ENCODE assay signal across 1 cellular context in the genomic region with DNA sequence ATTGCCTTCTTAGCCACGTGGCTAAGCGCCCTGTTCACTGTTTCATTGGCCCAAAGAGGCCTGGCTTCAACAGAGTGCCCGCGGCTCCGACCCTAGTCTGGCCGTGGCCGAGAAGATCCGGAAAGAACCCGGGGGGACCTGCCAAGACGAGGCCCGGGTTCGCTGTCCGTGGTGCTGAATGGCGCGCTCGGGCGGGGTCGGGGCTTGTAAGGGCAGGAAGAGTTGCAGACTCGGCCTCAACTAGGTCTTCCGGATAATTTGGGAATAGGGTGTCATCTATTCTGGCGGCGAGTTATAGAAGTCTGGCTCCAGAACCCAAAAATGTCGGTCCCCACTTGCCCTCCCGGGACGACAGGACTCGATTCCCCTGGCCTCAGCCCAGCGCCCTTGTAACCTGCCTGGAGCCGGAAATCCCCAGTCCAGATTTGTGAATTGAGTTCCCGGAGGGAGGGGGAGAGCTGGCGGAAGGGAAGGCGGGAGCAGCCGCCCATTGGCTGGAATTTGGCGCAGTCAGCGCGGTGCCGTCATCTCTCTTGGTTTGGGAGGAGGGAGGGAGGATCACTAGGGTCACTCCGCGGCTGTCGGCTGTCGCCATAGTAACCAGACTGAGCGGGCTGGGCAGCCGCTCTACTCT.
TF ChIP-seq lines count a peak whose summit lies in the region.

No MANE protein-coding gene starts in this region.

TF ChIP-seq in H1, 55 proteins besides CTCF, POLR2A, EP300 and RAD21:
- TF ChIP-seq MAFK (IDR thresholded peaks at IDR 0.05; ENCODE audit: low read depth, low read length) (peak; percentile 65; the same call in 1 of the 2 replicates), BCL11A (IDR thresholded peaks at IDR 0.05; ENCODE audit: low read depth in 2 of 2, low read length in 2 of 2) (no peak), NRF1 (IDR thresholded peaks at IDR 0.05; ENCODE audit: low read depth, low read length) (no peak), HDAC2 (IDR thresholded peaks at IDR 0.05; ENCODE audit: borderline replicate concordance in 1 of 2, low read depth in 2 of 2, low read length in 2 of 2) (peak in 1 of 2 experiments; percentile 93; a peak in 1 of 4 replicates), FOSL1 (IDR thresholded peaks at IDR 0.05; ENCODE audit: insufficient read depth, low read depth, low read length) (no peak), KDM4A (IDR thresholded peaks at IDR 0.05; ENCODE audit: low read depth, low read length, severe bottlenecking) (peak; percentile 60), BACH1 (IDR thresholded peaks at IDR 0.05; ENCODE audit: low read length) (peak; percentile 49; the same call in 1 of the 2 replicates), TEAD4 (IDR thresholded peaks at IDR 0.05; ENCODE audit: low read depth, low read length) (peak; percentile 79), POU5F1 (IDR thresholded peaks at IDR 0.05; ENCODE audit: low read depth, low read length) (no peak), TBP (IDR thresholded peaks at IDR 0.05; ENCODE audit: low read depth, low read length) (no peak), CHD2 (IDR thresholded peaks at IDR 0.05; ENCODE audit: low read length) (no peak), RNF2 (IDR thresholded peaks at IDR 0.05; ENCODE audit: borderline replicate concordance, low read depth, low read length, missing control alignments, poor library complexity, severe bottlenecking) (no peak), KDM5A (IDR thresholded peaks at IDR 0.05; ENCODE audit: low read length) (no peak), HDAC6 (IDR thresholded peaks at IDR 0.05; ENCODE audit: low read depth, low read length) (no peak), CTBP2 (IDR thresholded peaks at IDR 0.05; ENCODE audit: borderline replicate concordance, insufficient read depth, insufficient read length, low read length) (no peak), RBBP5 (IDR thresholded peaks at IDR 0.05; ENCODE audit: borderline replicate concordance, low read depth, low read length) (no peak), GABPA (IDR thresholded peaks at IDR 0.05; ENCODE audit: borderline replicate concordance, insufficient read depth, low read length) (0 out of 2 replicates have a peak, but pooled peaks have one; percentile 31), CHD1 (IDR thresholded peaks at IDR 0.05; ENCODE audit: low read depth, low read length) (no peak), SUZ12 (IDR thresholded peaks at IDR 0.05; ENCODE audit: low read length) (no peak), SIRT6 (IDR thresholded peaks at IDR 0.05; ENCODE audit: low read length) (no peak), SAP30 (IDR thresholded peaks at IDR 0.05; ENCODE audit: insufficient read depth, insufficient replicate concordance, low read length) (peak; percentile 99), TCF12 (IDR thresholded peaks at IDR 0.05; ENCODE audit: low read depth, low read length) (no peak), EGR1 (IDR thresholded peaks at IDR 0.05; ENCODE audit: borderline replicate concordance, low read depth, low read length) (no peak), EZH2 (IDR thresholded peaks at IDR 0.05; ENCODE audit: low read depth, low read length, severe bottlenecking) (no peak), ZNF274 (IDR thresholded peaks at IDR 0.05; ENCODE audit: borderline replicate concordance, extremely low read depth, low read length) (no peak), JUND (IDR thresholded peaks at IDR 0.05; ENCODE audit: low read length) (peak; percentile 70), CBX8 (IDR thresholded peaks at IDR 0.05; ENCODE audit: borderline replicate concordance, low read depth, low read length) (no peak), NANOG (IDR thresholded peaks at IDR 0.05; ENCODE audit: insufficient read depth, low read depth, low read length, poor library complexity, severe bottlenecking) (no peak), RXRA (IDR thresholded peaks at IDR 0.05; ENCODE audit: insufficient read depth, low read depth, low read length) (no peak), CBX5 (IDR thresholded peaks at IDR 0.05; ENCODE audit: low read depth, low read length) (no peak), RFX5 (IDR thresholded peaks at IDR 0.05; ENCODE audit: borderline replicate concordance, low read depth, low read length) (no peak), SP2 (IDR thresholded peaks at IDR 0.05; ENCODE audit: low read length) (no peak), TAF7 (optimal IDR thresholded peaks at IDR 0.05; ENCODE audit: borderline replicate concordance, low read depth, low read length) (peak; percentile 37), YY1 (IDR thresholded peaks at IDR 0.05; ENCODE audit: low read depth, low read length) (no peak), BRCA1 (IDR thresholded peaks at IDR 0.05; ENCODE audit: low read depth, low read length) (no peak), SP1 (IDR thresholded peaks at IDR 0.05; ENCODE audit: low read depth, low read length) (no peak), GTF2F1 (IDR thresholded peaks at IDR 0.05; ENCODE audit: borderline replicate concordance, low read depth, low read length) (no peak), ASH2L (IDR thresholded peaks at IDR 0.05; ENCODE audit: low read length) (peak; percentile 29), JUN (IDR thresholded peaks at IDR 0.05; ENCODE audit: low read depth, low read length) (no peak; the same call in 1 of the 2 replicates), TAF1 (IDR thresholded peaks at IDR 0.05; ENCODE audit: low read depth, low read length) (no peak), SIX5 (IDR thresholded peaks at IDR 0.05; ENCODE audit: low read depth, low read length) (no peak), CEBPB (IDR thresholded peaks at IDR 0.05; ENCODE audit: low read depth, low read length) (no peak), SIN3A (conservative IDR thresholded peaks at IDR 0.05 in 1 of 2, IDR thresholded peaks at IDR 0.05 in 1 of 2; ENCODE audit: low read depth in 1 of 2, low read length in 2 of 2) (peak; percentile 94 to 97; a peak in 3 of 4 replicates), POLR2AphosphoS5 (IDR thresholded peaks at IDR 0.05; ENCODE audit: low read depth, low read length) (no peak), CREB1 (IDR thresholded peaks at IDR 0.05) (peak; percentile 81), SRF (IDR thresholded peaks at IDR 0.05; ENCODE audit: low read depth, low read length) (no peak), SP4 (IDR thresholded peaks at IDR 0.05; ENCODE audit: low read length) (no peak), KDM1A (IDR thresholded peaks at IDR 0.05; ENCODE audit: borderline replicate concordance, low read length) (0 out of 2 replicates have a peak, but pooled peaks have one; percentile 33), PHF8 (conservative IDR thresholded peaks at IDR 0.05; ENCODE audit: low read depth, low read length) (no peak)
- TF ChIP-seq, protein P1, sequence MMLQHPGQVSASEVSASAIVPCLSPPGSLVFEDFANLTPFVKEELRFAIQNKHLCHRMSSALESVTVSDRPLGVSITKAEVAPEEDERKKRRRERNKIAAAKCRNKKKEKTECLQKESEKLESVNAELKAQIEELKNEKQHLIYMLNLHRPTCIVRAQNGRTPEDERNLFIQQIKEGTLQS (IDR thresholded peaks at IDR 0.05; ENCODE audit: insufficient read depth, low read depth, low read length), result no peak
- TF ChIP-seq, protein P2, sequence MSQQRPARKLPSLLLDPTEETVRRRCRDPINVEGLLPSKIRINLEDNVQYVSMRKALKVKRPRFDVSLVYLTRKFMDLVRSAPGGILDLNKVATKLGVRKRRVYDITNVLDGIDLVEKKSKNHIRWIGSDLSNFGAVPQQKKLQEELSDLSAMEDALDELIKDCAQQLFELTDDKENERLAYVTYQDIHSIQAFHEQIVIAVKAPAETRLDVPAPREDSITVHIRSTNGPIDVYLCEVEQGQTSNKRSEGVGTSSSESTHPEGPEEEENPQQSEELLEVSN (IDR thresholded peaks at IDR 0.05), result no peak
- TF ChIP-seq, protein P3, sequence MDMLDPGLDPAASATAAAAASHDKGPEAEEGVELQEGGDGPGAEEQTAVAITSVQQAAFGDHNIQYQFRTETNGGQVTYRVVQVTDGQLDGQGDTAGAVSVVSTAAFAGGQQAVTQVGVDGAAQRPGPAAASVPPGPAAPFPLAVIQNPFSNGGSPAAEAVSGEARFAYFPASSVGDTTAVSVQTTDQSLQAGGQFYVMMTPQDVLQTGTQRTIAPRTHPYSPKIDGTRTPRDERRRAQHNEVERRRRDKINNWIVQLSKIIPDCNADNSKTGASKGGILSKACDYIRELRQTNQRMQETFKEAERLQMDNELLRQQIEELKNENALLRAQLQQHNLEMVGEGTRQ (IDR thresholded peaks at IDR 0.05; ENCODE audit: low read length), result peak; percentile 9; the same call in 1 of the 2 replicates
- TF ChIP-seq, protein P4, sequence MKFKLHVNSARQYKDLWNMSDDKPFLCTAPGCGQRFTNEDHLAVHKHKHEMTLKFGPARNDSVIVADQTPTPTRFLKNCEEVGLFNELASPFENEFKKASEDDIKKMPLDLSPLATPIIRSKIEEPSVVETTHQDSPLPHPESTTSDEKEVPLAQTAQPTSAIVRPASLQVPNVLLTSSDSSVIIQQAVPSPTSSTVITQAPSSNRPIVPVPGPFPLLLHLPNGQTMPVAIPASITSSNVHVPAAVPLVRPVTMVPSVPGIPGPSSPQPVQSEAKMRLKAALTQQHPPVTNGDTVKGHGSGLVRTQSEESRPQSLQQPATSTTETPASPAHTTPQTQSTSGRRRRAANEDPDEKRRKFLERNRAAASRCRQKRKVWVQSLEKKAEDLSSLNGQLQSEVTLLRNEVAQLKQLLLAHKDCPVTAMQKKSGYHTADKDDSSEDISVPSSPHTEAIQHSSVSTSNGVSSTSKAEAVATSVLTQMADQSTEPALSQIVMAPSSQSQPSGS (IDR thresholded peaks at IDR 0.05; ENCODE audit: low read length), result peak; percentile 94
- TF ChIP-seq, protein P5, sequence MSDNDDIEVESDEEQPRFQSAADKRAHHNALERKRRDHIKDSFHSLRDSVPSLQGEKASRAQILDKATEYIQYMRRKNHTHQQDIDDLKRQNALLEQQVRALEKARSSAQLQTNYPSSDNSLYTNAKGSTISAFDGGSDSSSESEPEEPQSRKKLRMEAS (IDR thresholded peaks at IDR 0.05), result peak; percentile 49; the same call in 1 of the 2 replicates
- TF ChIP-seq, protein P6, sequence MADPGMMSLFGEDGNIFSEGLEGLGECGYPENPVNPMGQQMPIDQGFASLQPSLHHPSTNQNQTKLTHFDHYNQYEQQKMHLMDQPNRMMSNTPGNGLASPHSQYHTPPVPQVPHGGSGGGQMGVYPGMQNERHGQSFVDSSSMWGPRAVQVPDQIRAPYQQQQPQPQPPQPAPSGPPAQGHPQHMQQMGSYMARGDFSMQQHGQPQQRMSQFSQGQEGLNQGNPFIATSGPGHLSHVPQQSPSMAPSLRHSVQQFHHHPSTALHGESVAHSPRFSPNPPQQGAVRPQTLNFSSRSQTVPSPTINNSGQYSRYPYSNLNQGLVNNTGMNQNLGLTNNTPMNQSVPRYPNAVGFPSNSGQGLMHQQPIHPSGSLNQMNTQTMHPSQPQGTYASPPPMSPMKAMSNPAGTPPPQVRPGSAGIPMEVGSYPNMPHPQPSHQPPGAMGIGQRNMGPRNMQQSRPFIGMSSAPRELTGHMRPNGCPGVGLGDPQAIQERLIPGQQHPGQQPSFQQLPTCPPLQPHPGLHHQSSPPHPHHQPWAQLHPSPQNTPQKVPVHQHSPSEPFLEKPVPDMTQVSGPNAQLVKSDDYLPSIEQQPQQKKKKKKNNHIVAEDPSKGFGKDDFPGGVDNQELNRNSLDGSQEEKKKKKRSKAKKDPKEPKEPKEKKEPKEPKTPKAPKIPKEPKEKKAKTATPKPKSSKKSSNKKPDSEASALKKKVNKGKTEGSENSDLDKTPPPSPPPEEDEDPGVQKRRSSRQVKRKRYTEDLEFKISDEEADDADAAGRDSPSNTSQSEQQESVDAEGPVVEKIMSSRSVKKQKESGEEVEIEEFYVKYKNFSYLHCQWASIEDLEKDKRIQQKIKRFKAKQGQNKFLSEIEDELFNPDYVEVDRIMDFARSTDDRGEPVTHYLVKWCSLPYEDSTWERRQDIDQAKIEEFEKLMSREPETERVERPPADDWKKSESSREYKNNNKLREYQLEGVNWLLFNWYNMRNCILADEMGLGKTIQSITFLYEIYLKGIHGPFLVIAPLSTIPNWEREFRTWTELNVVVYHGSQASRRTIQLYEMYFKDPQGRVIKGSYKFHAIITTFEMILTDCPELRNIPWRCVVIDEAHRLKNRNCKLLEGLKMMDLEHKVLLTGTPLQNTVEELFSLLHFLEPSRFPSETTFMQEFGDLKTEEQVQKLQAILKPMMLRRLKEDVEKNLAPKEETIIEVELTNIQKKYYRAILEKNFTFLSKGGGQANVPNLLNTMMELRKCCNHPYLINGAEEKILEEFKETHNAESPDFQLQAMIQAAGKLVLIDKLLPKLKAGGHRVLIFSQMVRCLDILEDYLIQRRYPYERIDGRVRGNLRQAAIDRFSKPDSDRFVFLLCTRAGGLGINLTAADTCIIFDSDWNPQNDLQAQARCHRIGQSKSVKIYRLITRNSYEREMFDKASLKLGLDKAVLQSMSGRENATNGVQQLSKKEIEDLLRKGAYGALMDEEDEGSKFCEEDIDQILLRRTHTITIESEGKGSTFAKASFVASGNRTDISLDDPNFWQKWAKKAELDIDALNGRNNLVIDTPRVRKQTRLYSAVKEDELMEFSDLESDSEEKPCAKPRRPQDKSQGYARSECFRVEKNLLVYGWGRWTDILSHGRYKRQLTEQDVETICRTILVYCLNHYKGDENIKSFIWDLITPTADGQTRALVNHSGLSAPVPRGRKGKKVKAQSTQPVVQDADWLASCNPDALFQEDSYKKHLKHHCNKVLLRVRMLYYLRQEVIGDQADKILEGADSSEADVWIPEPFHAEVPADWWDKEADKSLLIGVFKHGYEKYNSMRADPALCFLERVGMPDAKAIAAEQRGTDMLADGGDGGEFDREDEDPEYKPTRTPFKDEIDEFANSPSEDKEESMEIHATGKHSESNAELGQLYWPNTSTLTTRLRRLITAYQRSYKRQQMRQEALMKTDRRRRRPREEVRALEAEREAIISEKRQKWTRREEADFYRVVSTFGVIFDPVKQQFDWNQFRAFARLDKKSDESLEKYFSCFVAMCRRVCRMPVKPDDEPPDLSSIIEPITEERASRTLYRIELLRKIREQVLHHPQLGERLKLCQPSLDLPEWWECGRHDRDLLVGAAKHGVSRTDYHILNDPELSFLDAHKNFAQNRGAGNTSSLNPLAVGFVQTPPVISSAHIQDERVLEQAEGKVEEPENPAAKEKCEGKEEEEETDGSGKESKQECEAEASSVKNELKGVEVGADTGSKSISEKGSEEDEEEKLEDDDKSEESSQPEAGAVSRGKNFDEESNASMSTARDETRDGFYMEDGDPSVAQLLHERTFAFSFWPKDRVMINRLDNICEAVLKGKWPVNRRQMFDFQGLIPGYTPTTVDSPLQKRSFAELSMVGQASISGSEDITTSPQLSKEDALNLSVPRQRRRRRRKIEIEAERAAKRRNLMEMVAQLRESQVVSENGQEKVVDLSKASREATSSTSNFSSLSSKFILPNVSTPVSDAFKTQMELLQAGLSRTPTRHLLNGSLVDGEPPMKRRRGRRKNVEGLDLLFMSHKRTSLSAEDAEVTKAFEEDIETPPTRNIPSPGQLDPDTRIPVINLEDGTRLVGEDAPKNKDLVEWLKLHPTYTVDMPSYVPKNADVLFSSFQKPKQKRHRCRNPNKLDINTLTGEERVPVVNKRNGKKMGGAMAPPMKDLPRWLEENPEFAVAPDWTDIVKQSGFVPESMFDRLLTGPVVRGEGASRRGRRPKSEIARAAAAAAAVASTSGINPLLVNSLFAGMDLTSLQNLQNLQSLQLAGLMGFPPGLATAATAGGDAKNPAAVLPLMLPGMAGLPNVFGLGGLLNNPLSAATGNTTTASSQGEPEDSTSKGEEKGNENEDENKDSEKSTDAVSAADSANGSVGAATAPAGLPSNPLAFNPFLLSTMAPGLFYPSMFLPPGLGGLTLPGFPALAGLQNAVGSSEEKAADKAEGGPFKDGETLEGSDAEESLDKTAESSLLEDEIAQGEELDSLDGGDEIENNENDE (IDR thresholded peaks at IDR 0.05; ENCODE audit: insufficient replicate concordance, low read length), result no peak
